In the genomic region with DNA sequence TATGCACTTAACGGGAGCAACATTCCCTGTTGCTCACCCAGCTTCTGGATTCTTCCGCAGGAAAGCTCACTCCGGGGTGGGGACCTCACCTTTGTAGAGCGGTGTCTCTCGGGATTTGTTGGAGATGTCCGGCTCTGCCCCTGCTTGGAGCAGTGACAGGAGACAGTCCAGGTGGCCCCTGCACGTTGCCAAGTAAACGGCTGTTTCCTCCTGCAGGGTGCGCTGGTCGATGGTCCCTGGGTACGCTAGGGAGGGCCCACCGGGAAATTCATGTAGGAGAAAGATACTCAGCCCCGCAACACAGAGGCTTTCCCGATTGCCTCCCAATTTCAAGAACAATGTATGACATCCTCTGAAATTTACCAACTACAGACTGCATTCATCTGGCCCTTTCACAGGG, we compare ENCODE assay signal across 17 cellular contexts. TPM values are rescaled to one million over a fixed set of nuclear protein-coding genes. Genes with fewer than 3 reads are reported as not detected.
DNase-seq lines count a peak whose midpoint lies in the region; ATAC-seq and TF ChIP-seq lines count a peak whose summit lies in the region.
"Had no signal": no experiment of that assay in that cellular context is flagged by ENCODE, and none has a peak within 500 bp of the region (broad histone marks: within the 10 kb centered on the region; RNA-seq: fewer than 3 reads in every experiment).

No MANE protein-coding gene starts in this region.

- H3K27me3 Mint-ChIP-seq in activated T-cell treated with anti-CD3 and anti-CD28 coated beads, Interleukin-2, amount 50 U/mL, for 24 hours, result no peaks in the 10 kb centered on the region
- H3K27me3 Mint-ChIP-seq: IgD-negative memory B cell had no signal

- no peak for TF ChIP-seq POLR2A in HCT116 (IDR thresholded peaks at IDR 0.05; ENCODE audit: borderline replicate concordance, extremely low read depth, insufficient read depth, insufficient read length)

- peak overlapping the region; percentile 82 for H3K4me3 Mint-ChIP-seq in activated T-cell treated with anti-CD3 and anti-CD28 coated beads, Interleukin-2, amount 50 U/mL, for 24 hours

- peak overlapping the region; percentile 27; the same call in 1 of the 2 replicates for H3K4me2 ChIP-seq in HCT116 (ENCODE audit: low read length)

- POLR2A ChIA-PET in HCT116 (lab: Charles Lee), result no interaction called here

- H3K4me1 ChIP-seq in HCT116 (ENCODE audit: control insufficient read depth in 1 of 2, insufficient read depth in 2 of 2, low read length in 2 of 2), result peaks cover 12 to 62% of the 10 kb centered on the region in 2 experiments; a peak in 3 of 4 replicates
- H3K4me1 ChIP-seq: HAP-1 had no signal

- peaks cover 64% of the 10 kb centered on the region for H3K36me3 Mint-ChIP-seq in activated T-cell treated with anti-CD3 and anti-CD28 coated beads, Interleukin-2, amount 50 U/mL, for 24 hours (ENCODE audit: low read depth)

- H3K9me3 Mint-ChIP-seq in activated T-cell treated with anti-CD3 and anti-CD28 coated beads, Interleukin-2, amount 50 U/mL, for 24 hours, result no peaks in the 10 kb centered on the region
- H3K9me3 Mint-ChIP-seq: IgD-negative memory B cell had no signal

- H3K9me2 ChIP-seq in HCT116 (ENCODE audit: insufficient read depth), result no peaks in the 10 kb centered on the region

- no peaks in the 10 kb centered on the region for H3K36me3 ChIP-seq in HCT116 (ENCODE audit: control insufficient read depth in 1 of 2, insufficient read depth in 2 of 2, low read length in 2 of 2)
- no peaks in the 10 kb centered on the region for H3K36me3 ChIP-seq in brain microvascular endothelial cell (replicated peaks)
- H3K36me3 ChIP-seq: esophagus squamous epithelium, HAP-1 had no signal

- no peaks in the 10 kb centered on the region for H3K27me3 ChIP-seq in HCT116 (ENCODE audit: insufficient read depth, low read length)
- H3K27me3 ChIP-seq in brain microvascular endothelial cell (replicated peaks), result peaks cover 2% of the 10 kb centered on the region

- no peak overlapping the region for H3K27ac ChIP-seq in HCT116 (ENCODE audit: low read depth, low read length)
- no peak overlapping the region for H3K27ac ChIP-seq in brain microvascular endothelial cell

- in situ Hi-C loops in brain microvascular endothelial cell (cut with HindIII; ENCODE audit: low pct_ligation_motif_present, low sequenced_read_pairs), result no loop called here

- no peaks in the 10 kb centered on the region for H4K20me1 ChIP-seq in HCT116 (ENCODE audit: insufficient read depth)

- no TSS peak for BruUV-seq in HCT116 (replicated peaks; lab: Mats Ljungman, UMichigan)

- no peak overlapping the region for H3K27ac Mint-ChIP-seq in activated T-cell treated with anti-CD3 and anti-CD28 coated beads, Interleukin-2, amount 50 U/mL, for 24 hours

- RAD21 ChIA-PET in HCT116 (lab: Charles Lee; ENCODE audit: low non-redundant PET in 1 of 2, low total read pairs in 2 of 2, uncharacterized antibody in 2 of 2, unreplicated experiment in 2 of 2), result no interaction called here

- CTCF ChIA-PET in HCT116 (lab: Charles Lee), result interaction anchor here (0.9 to 2.7 kb wide), 3 partner anchors 13 to 183 kb away, joined by 3 to 13 read pairs (median 8); no protein-coding TSS in a partner anchor

- no peak overlapping the region for H3K4me3 ChIP-seq in HCT116 (replicated peaks in 1 of 2; ENCODE audit: low read depth in 1 of 2, low read length in 2 of 2)
- no peak overlapping the region for H3K4me3 ChIP-seq in brain microvascular endothelial cell (ENCODE audit: low read depth, low read length)
- H3K4me3 ChIP-seq: HAP-1, skin epidermis had no signal

- no peak for DNase-seq in activated T-cell treated with anti-CD3 and anti-CD28 coated beads, Interleukin-2, amount 50 U/mL, for 24 hours
- DNase-seq in activated T-cell treated with anti-CD3 and anti-CD28 coated beads for 4 hours, result no peak
- DNase-seq in HCT116 (ENCODE audit: low read depth, low spot score), result no peak
- no peak for DNase-seq in brain microvascular endothelial cell
- peak; percentile 30 for DNase-seq in stimulated activated CD8-positive, alpha-beta memory T cell treated with anti-CD3 and anti-CD28 coated beads, Interleukin-4, amount 100 ng/mL, for 48 hours
- DNase-seq in activated naive CD4-positive, alpha-beta T cell (lab: John Stamatoyannopoulos, UW), result no peak
- DNase-seq in A172 (ENCODE audit: low spot score), result no peak
- DNase-seq in GM19240 (ENCODE audit: insufficient read length, low spot score), result no peak
- DNase-seq: AML-193; central memory CD4-positive, alpha-beta T cell; esophagus squamous epithelium; NCI-H1436 treated with DMSO at 0.1 percent for 48 hours had no signal

- no peaks in the 10 kb centered on the region for H3K9me3 ChIP-seq in HCT116 (ENCODE audit: control insufficient read depth in 1 of 2, insufficient read depth in 1 of 2, low read depth in 1 of 2, low read length in 2 of 2)
- H3K9me3 ChIP-seq: esophagus squamous epithelium, HAP-1 had no signal

- H3K9ac ChIP-seq in HCT116 (ENCODE audit: low read length), result no peak overlapping the region

- peak; percentile 67 for ATAC-seq in HCT116

- TF ChIP-seq CTCF in HCT116 (IDR thresholded peaks at IDR 0.05 in 2 of 3, conservative IDR thresholded peaks at IDR 0.05 in 1 of 3; ENCODE audit: borderline replicate concordance in 1 of 3, insufficient read depth in 1 of 3, low read depth in 2 of 3, low read length in 2 of 3) (peak in 2 of 3 experiments; percentile 35 to 39; a peak in 4 of 6 replicates), brain microvascular endothelial cell (IDR thresholded peaks at IDR 0.05; ENCODE audit: low read depth, low read length, missing control alignments) (peak; percentile 10)

- peaks cover 82% of the 10 kb centered on the region for H3K4me1 Mint-ChIP-seq in activated T-cell treated with anti-CD3 and anti-CD28 coated beads, Interleukin-2, amount 50 U/mL, for 24 hours (ENCODE audit: low read depth)

- no peak overlapping the region for H2AFZ ChIP-seq in HCT116 (ENCODE audit: low read depth, low read length, poor library complexity, severe bottlenecking)

- no peak for TF ChIP-seq RAD21 in HCT116 (IDR thresholded peaks at IDR 0.05; ENCODE audit: low read depth)

- no peaks in the 10 kb centered on the region for H3K79me2 ChIP-seq in HCT116 (ENCODE audit: insufficient read depth, low read length)

- intact Hi-C loops in HCT116 (cut with micrococcal nuclease), result no loop called here

TF ChIP-seq in HCT116, 20 proteins besides CTCF, POLR2A, EP300 and RAD21 (continues in another document):
- TF ChIP-seq, protein P1, sequence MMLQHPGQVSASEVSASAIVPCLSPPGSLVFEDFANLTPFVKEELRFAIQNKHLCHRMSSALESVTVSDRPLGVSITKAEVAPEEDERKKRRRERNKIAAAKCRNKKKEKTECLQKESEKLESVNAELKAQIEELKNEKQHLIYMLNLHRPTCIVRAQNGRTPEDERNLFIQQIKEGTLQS (IDR thresholded peaks at IDR 0.05), result no peak
- no peak for TF ChIP-seq CEBPB (IDR thresholded peaks at IDR 0.05; ENCODE audit: low read depth)
- no peak for TF ChIP-seq CBX3 (IDR thresholded peaks at IDR 0.05; ENCODE audit: low read depth)
- TF ChIP-seq EZH2phosphoT487 (IDR thresholded peaks at IDR 0.05; ENCODE audit: borderline replicate concordance), result no peak
- no peak for TF ChIP-seq EZH2 (IDR thresholded peaks at IDR 0.05)
- TF ChIP-seq, protein P2, sequence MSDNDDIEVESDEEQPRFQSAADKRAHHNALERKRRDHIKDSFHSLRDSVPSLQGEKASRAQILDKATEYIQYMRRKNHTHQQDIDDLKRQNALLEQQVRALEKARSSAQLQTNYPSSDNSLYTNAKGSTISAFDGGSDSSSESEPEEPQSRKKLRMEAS (IDR thresholded peaks at IDR 0.05), result no peak
- TF ChIP-seq ELF1 (IDR thresholded peaks at IDR 0.05; ENCODE audit: borderline replicate concordance, low read depth), result no peak
- no peak for TF ChIP-seq ZFX (IDR thresholded peaks at IDR 0.05)
- TF ChIP-seq TCF7L2 (IDR thresholded peaks at IDR 0.05; ENCODE audit: borderline replicate concordance, extremely low read depth, insufficient read depth, insufficient read length), result no peak
- TF ChIP-seq YY1 (IDR thresholded peaks at IDR 0.05; ENCODE audit: extremely low read depth, insufficient replicate concordance, low read depth, low read length), result no peak
- TF ChIP-seq SIN3A (IDR thresholded peaks at IDR 0.05; ENCODE audit: low read depth), result no peak
- no peak for TF ChIP-seq SRF (IDR thresholded peaks at IDR 0.05; ENCODE audit: low read depth)
- no peak for TF ChIP-seq SP1 (IDR thresholded peaks at IDR 0.05; ENCODE audit: low read depth)
- TF ChIP-seq, protein P3, sequence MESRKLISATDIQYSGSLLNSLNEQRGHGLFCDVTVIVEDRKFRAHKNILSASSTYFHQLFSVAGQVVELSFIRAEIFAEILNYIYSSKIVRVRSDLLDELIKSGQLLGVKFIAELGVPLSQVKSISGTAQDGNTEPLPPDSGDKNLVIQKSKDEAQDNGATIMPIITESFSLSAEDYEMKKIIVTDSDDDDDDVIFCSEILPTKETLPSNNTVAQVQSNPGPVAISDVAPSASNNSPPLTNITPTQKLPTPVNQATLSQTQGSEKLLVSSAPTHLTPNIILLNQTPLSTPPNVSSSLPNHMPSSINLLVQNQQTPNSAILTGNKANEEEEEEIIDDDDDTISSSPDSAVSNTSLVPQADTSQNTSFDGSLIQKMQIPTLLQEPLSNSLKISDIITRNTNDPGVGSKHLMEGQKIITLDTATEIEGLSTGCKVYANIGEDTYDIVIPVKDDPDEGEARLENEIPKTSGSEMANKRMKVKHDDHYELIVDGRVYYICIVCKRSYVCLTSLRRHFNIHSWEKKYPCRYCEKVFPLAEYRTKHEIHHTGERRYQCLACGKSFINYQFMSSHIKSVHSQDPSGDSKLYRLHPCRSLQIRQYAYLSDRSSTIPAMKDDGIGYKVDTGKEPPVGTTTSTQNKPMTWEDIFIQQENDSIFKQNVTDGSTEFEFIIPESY (IDR thresholded peaks at IDR 0.05; ENCODE audit: extremely low read depth, insufficient replicate concordance, low read length), result no peak

RNA-seq across cellular contexts. Expression of a gene that starts 23.1 kb away (rescaled TPM):
- not detected for total RNA-seq in HCT116 (2021; ENCODE audit: unreplicated experiment)
- 0.02 and 0.08 TPM in 2 replicates for polyA plus RNA-seq in HCT116 (2012)
- not detected in 2 replicates for total RNA-seq in A172 (2014; rRNA removed; shearing (Covaris generic))

RNA-seq across cellular contexts. Expression of a gene that starts 26.1 kb away (rescaled TPM):
- total RNA-seq in HCT116 (2021; ENCODE audit: unreplicated experiment), result not detected
- not detected in 2 replicates for polyA plus RNA-seq in HCT116 (2012)
- total RNA-seq in A172 (2014; rRNA removed; shearing (Covaris generic)), result not detected in 2 replicates
- total RNA-seq: esophagus squamous epithelium, myocyte, urinary bladder had no signal
- polyA plus RNA-seq: IgD-negative memory B cell, urinary bladder had no signal

RNA-seq across cellular contexts. Expression of a gene that starts 43.8 kb away (rescaled TPM):
- not detected for total RNA-seq in HCT116 (2021; ENCODE audit: unreplicated experiment)
- not detected in 2 replicates for polyA plus RNA-seq in HCT116 (2012)
- not detected in 2 replicates for total RNA-seq in A172 (2014; rRNA removed; shearing (Covaris generic))
- total RNA-seq: esophagus squamous epithelium, myocyte, urinary bladder had no signal
- polyA plus RNA-seq: IgD-negative memory B cell, urinary bladder had no signal
